ENCODE assay signal across 13 cellular contexts in genomic region chr16:30669026-30670000, GRCh38. TPM values are rescaled to one million over a fixed set of nuclear protein-coding genes. Genes with fewer than 3 reads are reported as not detected.
DNase-seq lines count a peak whose midpoint lies in the region; ATAC-seq lines count a peak whose summit lies in the region.
"Had no signal": no experiment of that assay in that cellular context is flagged by ENCODE, and none has a peak within 500 bp of the region (broad histone marks: within the 10 kb centered on the region; RNA-seq: fewer than 3 reads in every experiment).

No MANE protein-coding gene starts in this region.

- no peak overlapping the region for H3K4me3 Mint-ChIP-seq in stimulated activated naive B cell treated with anti-CD40 and anti-IgM and Interleukin-4, amounts not matched to agents 10 μg/mL and 1 μg/mL and 100 μg/mL, for 72 hours
- H3K4me3 Mint-ChIP-seq: CD8-positive, alpha-beta memory T cell had no signal

- no peaks in the 10 kb centered on the region for H3K27me3 Mint-ChIP-seq in stimulated activated naive B cell treated with anti-CD40 and anti-IgM and Interleukin-4, amounts not matched to agents 10 μg/mL and 1 μg/mL and 100 μg/mL, for 72 hours
- H3K27me3 Mint-ChIP-seq: CD8-positive, alpha-beta memory T cell had no signal

- peaks cover 35 to 50% of the 10 kb centered on the region in 2 donors for H3K36me3 Mint-ChIP-seq in stimulated activated naive B cell treated with anti-CD40 and anti-IgM and Interleukin-4, amounts not matched to agents 10 μg/mL and 1 μg/mL and 100 μg/mL, for 72 hours

- ATAC-seq in right cardiac atrium (peak in 1 of 2 donors; percentile 6), left lobe of liver (peak; percentile 76), HG03159 (IDR thresholded peaks at IDR 0.05; ENCODE audit: unreplicated experiment) (no peak)
- ATAC-seq in stimulated activated naive B cell treated with anti-CD40 and anti-IgM and Interleukin-4, amounts not matched to agents 10 μg/mL and 1 μg/mL and 100 μg/mL, for 72 hours (replicated peaks), result no peak

- intact Hi-C loops in right cardiac atrium (cut with DNase I) (no loop called here), cardiac septum (cut with DNase I) (no loop called here)

- DNase-seq in right cardiac atrium (peak in 2 of 3 donors; percentile 30 to 57), cardiac septum (ENCODE audit: low spot score) (no peak), left lobe of liver (ENCODE audit: low spot score) (no peak), NCI-H446 (lab: John Stamatoyannopoulos, UW) (no peak)
- DNase-seq in stimulated activated naive B cell treated with anti-CD40 and anti-IgM and Interleukin-4, amounts not matched to agents 10 μg/mL and 1 μg/mL and 100 μg/mL, for 72 hours, result no peak
- DNase-seq: CD8-positive, alpha-beta memory T cell; DMS79; GM23248; NCI-H1417 treated with DMSO at 0.1 percent for 48 hours; NCI-H1930; NCI-H69 had no signal

- no peak overlapping the region for H3K27ac ChIP-seq in right cardiac atrium (ENCODE audit: low read length)
- H3K27ac ChIP-seq: BLaER1, GM23248 had no signal

- whole genome bisulfite sequencing in right cardiac atrium, result 91% methylated on average over 41 of the region's 41 CpGs

- no peaks in the 10 kb centered on the region for H3K9me3 Mint-ChIP-seq in stimulated activated naive B cell treated with anti-CD40 and anti-IgM and Interleukin-4, amounts not matched to agents 10 μg/mL and 1 μg/mL and 100 μg/mL, for 72 hours
- H3K9me3 Mint-ChIP-seq: CD8-positive, alpha-beta memory T cell had no signal

- H3K9me3 ChIP-seq in right cardiac atrium (ENCODE audit: control insufficient read depth, low read length), result no peaks in the 10 kb centered on the region
- H3K9me3 ChIP-seq: BLaER1 had no signal

- H3K27me3 ChIP-seq in right cardiac atrium (ENCODE audit: control insufficient read depth, insufficient read depth), result no peaks in the 10 kb centered on the region
- H3K27me3 ChIP-seq: BLaER1 had no signal

- peak overlapping the region; percentile 80 for H3K27ac Mint-ChIP-seq in stimulated activated naive B cell treated with anti-CD40 and anti-IgM and Interleukin-4, amounts not matched to agents 10 μg/mL and 1 μg/mL and 100 μg/mL, for 72 hours

- no peaks in the 10 kb centered on the region for H3K4me1 ChIP-seq in right cardiac atrium (ENCODE audit: control insufficient read depth, insufficient read depth, low read length)
- H3K4me1 ChIP-seq: BLaER1 had no signal

- H3K4me3 ChIP-seq in right cardiac atrium (ENCODE audit: low read length), result no peak overlapping the region
- H3K4me3 ChIP-seq: BLaER1, GM23248 had no signal

- H3K4me1 Mint-ChIP-seq in stimulated activated naive B cell treated with anti-CD40 and anti-IgM and Interleukin-4, amounts not matched to agents 10 μg/mL and 1 μg/mL and 100 μg/mL, for 72 hours, result peaks cover 10 to 29% of the 10 kb centered on the region in 2 donors

RNA-seq across cellular contexts. Expression of gene FBRS, which starts 11.1 kb away (rescaled TPM):
- total RNA-seq in right cardiac atrium (10 to 100 TPM; 37.4 to 43.2 (median 38.4) TPM), cardiac septum (33.2 TPM), left lobe of liver (22.7 TPM)
- polyA plus RNA-seq in right cardiac atrium, result 30.4 TPM

RNA-seq across cellular contexts. Expression of gene PRR14, which starts 18.6 kb away (rescaled TPM):
- total RNA-seq in right cardiac atrium (10 to 100 TPM; 22.9 to 27.6 (median 24.3) TPM), cardiac septum (21.1 TPM), left lobe of liver (24.2 TPM)
- 19.1 TPM for polyA plus RNA-seq in right cardiac atrium

RNA-seq across cellular contexts. Expression of gene SRCAP, which starts 29.7 kb away (rescaled TPM):
- total RNA-seq in right cardiac atrium (10 to 100 TPM; 43.5 to 61.2 (median 46.4) TPM), cardiac septum (47.8 TPM), left lobe of liver (27.7 TPM)
- polyA plus RNA-seq in right cardiac atrium, result 27.6 TPM

RNA-seq across cellular contexts. Expression of gene ZNF689, which starts 59.1 kb away (rescaled TPM):
- total RNA-seq in right cardiac atrium, result 1 to 10 TPM; 5.6 to 7.1 (median 6.3) TPM
- polyA plus RNA-seq in right cardiac atrium, result 3.3 TPM
- 4.9 TPM for total RNA-seq in cardiac septum
- 4.9 TPM for total RNA-seq in left lobe of liver

Comparison
In these comparisons a context has a peak if more than half of its experiments do, and no peak if none do; other contexts are left out.
1. DNase-seq: peak in right cardiac atrium (2 of 3); none in cardiac septum (single experiment), left lobe of liver (single experiment), stimulated activated naive B cell treated with anti-CD40 and anti-IgM and Interleukin-4, amounts not matched to agents 10 μg/mL and 1 μg/mL and 100 μg/mL, for 72 hours (single experiment) and NCI-H446 (0 of 2).